ENCODE assay signal across 8 cellular contexts in genomic region chr2:101823347-101823791, GRCh38.
DNase-seq lines count a peak whose midpoint lies in the region; ATAC-seq and TF ChIP-seq lines count a peak whose summit lies in the region.

No MANE protein-coding gene starts in this region.

- H3K27ac Mint-ChIP-seq in activated T-helper 17 cell treated with anti-CD3 and anti-CD28 coated beads, Interleukin-2, amount 50 U/mL, for 72 hours, result peak overlapping the region; percentile 49

- intact Hi-C loops in prostate gland (cut with DNase I), result no loop called here

- TF ChIP-seq CTCF in GM12875 (IDR thresholded peaks at IDR 0.05; ENCODE audit: borderline replicate concordance, insufficient read depth, low read depth, low read length), result peak; percentile 79
- peak; percentile 48 to 74 (median 70) for TF ChIP-seq CTCF in Peyer's patch (IDR thresholded peaks at IDR 0.05)
- peak; percentile 44 to 73 (median 53) for TF ChIP-seq CTCF in gastroesophageal sphincter (IDR thresholded peaks at IDR 0.05)
- TF ChIP-seq CTCF in prostate gland (IDR thresholded peaks at IDR 0.05), result peak in 3 of 4 experiments; percentile 30 to 49 (median 45)

- H3K4me3 Mint-ChIP-seq in activated T-helper 17 cell treated with anti-CD3 and anti-CD28 coated beads, Interleukin-2, amount 50 U/mL, for 72 hours, result peak overlapping the region; percentile 65

- no peak overlapping the region for H3K4me3 ChIP-seq in GM12875 (ENCODE audit: low read depth, low read length)
- no peak overlapping the region for H3K4me3 ChIP-seq in Peyer's patch
- no peak overlapping the region for H3K4me3 ChIP-seq in gastroesophageal sphincter
- no peak overlapping the region for H3K4me3 ChIP-seq in prostate gland

- H3K27me3 ChIP-seq in Peyer's patch, result no peaks in the 10 kb centered on the region
- no peaks in the 10 kb centered on the region for H3K27me3 ChIP-seq in gastroesophageal sphincter
- no peaks in the 10 kb centered on the region for H3K27me3 ChIP-seq in prostate gland (replicated peaks; ENCODE audit: insufficient read depth)

- no peak for TF ChIP-seq POLR2A in Peyer's patch (IDR thresholded peaks at IDR 0.05)
- no peak for TF ChIP-seq POLR2A in gastroesophageal sphincter (IDR thresholded peaks at IDR 0.05)
- no peak for TF ChIP-seq POLR2A in prostate gland (IDR thresholded peaks at IDR 0.05)

- H3K4me1 Mint-ChIP-seq in activated T-helper 17 cell treated with anti-CD3 and anti-CD28 coated beads, Interleukin-2, amount 50 U/mL, for 72 hours, result peaks cover 44% of the 10 kb centered on the region

- DNase-seq in Peyer's patch (peak; percentile 58 to 90 (median 77)), prostate gland (ENCODE audit: low spot score) (peak; percentile 50), GF-D8 (lab: John Stamatoyannopoulos, UW) (no peak)

- H3K36me3 ChIP-seq in Peyer's patch (peaks cover 0 to 6% (median 0%) of the 10 kb centered on the region in 3 donors), gastroesophageal sphincter (peaks cover 0 to 11% of the 10 kb centered on the region in 2 donors), prostate gland (no peaks in the 10 kb centered on the region)

- no peak overlapping the region for H3K27ac ChIP-seq in Peyer's patch
- H3K27ac ChIP-seq in gastroesophageal sphincter, result no peak overlapping the region
- no peak overlapping the region for H3K27ac ChIP-seq in prostate gland

- H3K9me3 ChIP-seq in Peyer's patch (no peaks in the 10 kb centered on the region), gastroesophageal sphincter (no peaks in the 10 kb centered on the region), prostate gland (no peaks in the 10 kb centered on the region)

- H3K4me1 ChIP-seq in Peyer's patch, result peaks cover 0 to 19% (median 2%) of the 10 kb centered on the region in 4 donors
- H3K4me1 ChIP-seq in gastroesophageal sphincter, result peaks cover 8 to 61% (median 15%) of the 10 kb centered on the region in 3 donors
- no peaks in the 10 kb centered on the region for H3K4me1 ChIP-seq in prostate gland (replicated peaks)

- 52 to 58% methylated on average over 9 to 14 of the region's 14 CpGs for WGBS in gastroesophageal sphincter (ENCODE audit: low coverage in 1 of 2), 2 donors
- 43% methylated on average over 14 of the region's 14 CpGs for WGBS in prostate gland

- no peaks in the 10 kb centered on the region for H3K27me3 Mint-ChIP-seq in activated T-helper 17 cell treated with anti-CD3 and anti-CD28 coated beads, Interleukin-2, amount 50 U/mL, for 72 hours

- H3K9me3 Mint-ChIP-seq in activated T-helper 17 cell treated with anti-CD3 and anti-CD28 coated beads, Interleukin-2, amount 50 U/mL, for 72 hours, result no peaks in the 10 kb centered on the region

- no peak for TF ChIP-seq EP300 in gastroesophageal sphincter (IDR thresholded peaks at IDR 0.05)

- H3K36me3 Mint-ChIP-seq in activated T-helper 17 cell treated with anti-CD3 and anti-CD28 coated beads, Interleukin-2, amount 50 U/mL, for 72 hours (ENCODE audit: low read depth), result peaks cover 38% of the 10 kb centered on the region

- ATAC-seq in HG03066 (IDR thresholded peaks at IDR 0.05; ENCODE audit: low read depth, unreplicated experiment), result peak; percentile 85
- ATAC-seq in activated T-helper 17 cell treated with anti-CD3 and anti-CD28 coated beads, Interleukin-2, amount 50 U/mL, for 72 hours (replicated peaks), result peak; percentile 73
- ATAC-seq in gastroesophageal sphincter, result peak; percentile 53
- ATAC-seq in GM21447 (IDR thresholded peaks at IDR 0.05; ENCODE audit: unreplicated experiment), result no peak
